ENCODE assay signal across 24 cellular contexts in genomic region chr2:226775032-226775509, GRCh38.
"Had no signal": no experiment of that assay in that cellular context is flagged by ENCODE, and none has a peak within 500 bp of the region (broad histone marks: within the 10 kb centered on the region; RNA-seq: fewer than 3 reads in every experiment).

No MANE protein-coding gene starts in this region.

- H3K4me3 ChIP-seq: colonic mucosa, esophagus muscularis mucosa, lower lobe of right lung, pancreas, sigmoid colon, skin epidermis, spleen, thoracic aorta, tibial nerve, upper lobe of left lung had no signal

- H3K27ac ChIP-seq: colonic mucosa, esophagus muscularis mucosa, foreskin keratinocyte, lower lobe of right lung, neutrophil, pancreas, sigmoid colon, skin epidermis, spleen, thoracic aorta, tibial nerve, upper lobe of left lung had no signal

- H3K27me3 ChIP-seq: colonic mucosa, esophagus muscularis mucosa, foreskin keratinocyte, pancreas, sigmoid colon, tibial nerve, upper lobe of left lung had no signal

- H3K9me3 ChIP-seq: colonic mucosa, neutrophil, pancreas, thoracic aorta, upper lobe of left lung had no signal

- FAIRE-seq: endothelial cell of umbilical vein, pancreas, urothelium cell line had no signal

- ATAC-seq: foreskin keratinocyte; left ventricle myocardium superior; lower lobe of right lung; natural killer cell treated with Interleukin-12 subunit alpha and Interleukin-12 subunit beta and Interleukin-15 and Interleukin-18, amount 100 ng/mL, for 72 hours; pancreas; stimulated activated memory B cell treated with anti-CD40 and anti-IgM and Interleukin-4, amounts not matched to agents 10 μg/mL and 1 μg/mL and 100 μg/mL, for 72 hours; stimulated activated naive CD8-positive, alpha-beta T cell treated with anti-CD3 and anti-CD28 coated beads, Interleukin-15, Interleukin-2, amounts not matched to agents 100 U/mL and 50 U/mL, for 24 hours had no signal

- DNase-seq: colonic mucosa; effector CD8-positive, alpha-beta T cell; foreskin keratinocyte; hypothalamus; immature natural killer cell; islet precursor cell; left ventricle myocardium superior; lower lobe of right lung; naive B cell; pancreas; sigmoid colon; spleen; stimulated activated CD4-positive, alpha-beta T cell treated with anti-CD3 and anti-CD28 coated beads, Interleukin-4, amount 100 ng/mL, for 4 hours; stimulated activated naive CD8-positive, alpha-beta T cell treated with anti-CD3 and anti-CD28 coated beads, Interleukin-15, Interleukin-2, amounts not matched to agents 100 U/mL and 50 U/mL, for 24 hours; upper lobe of left lung had no signal

- H3K36me3 ChIP-seq: colonic mucosa, lower lobe of right lung, neutrophil, pancreas, spleen, thoracic aorta, upper lobe of left lung had no signal
